18 cellular contexts compared by ENCODE assay signal in genomic region chr5:126858441-126858840, GRCh38.
DNase-seq lines count a peak whose midpoint lies in the region; ATAC-seq and TF ChIP-seq lines count a peak whose summit lies in the region.
"Had no signal": no experiment of that assay in that cellular context is flagged by ENCODE, and none has a peak within 500 bp of the region (broad histone marks: within the 10 kb centered on the region; RNA-seq: fewer than 3 reads in every experiment).

No MANE protein-coding gene starts in this region.

- WGBS in mesendoderm (ENCODE audit: extremely low coverage, insufficient coverage, low lambda C conversion rate) = no CpG with 5 or more reads among the region's 11 CpGs

- H3K27me3 Mint-ChIP-seq in glutamatergic neuron (ENCODE audit: unreplicated experiment) = peaks cover 11% of the 10 kb centered on the region
- H3K27me3 Mint-ChIP-seq in immature natural killer cell (ENCODE audit: low read depth in 3 of 3) = peaks cover 0 to 8% (median 0%) of the 10 kb centered on the region in 3 donors
- no peaks in the 10 kb centered on the region for H3K27me3 Mint-ChIP-seq in activated naive CD4-positive, alpha-beta T cell treated with anti-CD3 and anti-CD28 coated beads, Interleukin-2, amount 10 ng/mL, durations not matched to agents 7 days and 5 days

- no peak overlapping the region for H2AK5ac ChIP-seq in mesendoderm (ENCODE audit: low read length)

- H2BK15ac ChIP-seq in mesendoderm (replicated peaks; ENCODE audit: low read depth) = no peak overlapping the region

- H3K27ac Mint-ChIP-seq in glutamatergic neuron (ENCODE audit: unreplicated experiment) (no peak overlapping the region), immature natural killer cell (no peak overlapping the region)
- no peak overlapping the region for H3K27ac Mint-ChIP-seq in activated naive CD4-positive, alpha-beta T cell treated with anti-CD3 and anti-CD28 coated beads, Interleukin-2, amount 10 ng/mL, durations not matched to agents 7 days and 5 days

- intact Hi-C loops in Right ventricle myocardium superior (cut with DNase I) = no loop called here
- intact Hi-C loops in cardiac septum (cut with DNase I) = no loop called here

- H3K9me3 ChIP-seq in subcutaneous abdominal adipose tissue (ENCODE audit: control insufficient read depth in 5 of 5, low read length in 5 of 5) = no peaks in the 10 kb centered on the region
- H3K9me3 ChIP-seq: HAP-1 had no signal

- H3K4me1 Mint-ChIP-seq in glutamatergic neuron (ENCODE audit: low read depth, unreplicated experiment) = peaks cover 2% of the 10 kb centered on the region
- peaks cover 14 to 20% of the 10 kb centered on the region in 2 donors for H3K4me1 Mint-ChIP-seq in immature natural killer cell
- H3K4me1 Mint-ChIP-seq in activated naive CD4-positive, alpha-beta T cell treated with anti-CD3 and anti-CD28 coated beads, Interleukin-2, amount 10 ng/mL, durations not matched to agents 7 days and 5 days = peaks cover 20% of the 10 kb centered on the region

- H3K27ac ChIP-seq in mesendoderm (ENCODE audit: low read depth, low read length) (no peak overlapping the region), subcutaneous abdominal adipose tissue (ENCODE audit: low read depth, low read length) (peak overlapping the region; percentile 77)
- H3K27ac ChIP-seq: KMS-11 had no signal

- H3K4me1 ChIP-seq in mesendoderm (ENCODE audit: control insufficient read depth, low read depth, low read length) (no peaks in the 10 kb centered on the region), subcutaneous abdominal adipose tissue (ENCODE audit: control insufficient read depth in 5 of 5, insufficient read depth in 5 of 5, low read length in 5 of 5) (peaks cover 6 to 18% (median 15%) of the 10 kb centered on the region in 5 donors)
- H3K4me1 ChIP-seq: HAP-1 had no signal

- H3K36me3 ChIP-seq in mesendoderm (ENCODE audit: control insufficient read depth, insufficient read depth, low read length) (peaks cover 1% of the 10 kb centered on the region), subcutaneous abdominal adipose tissue (ENCODE audit: control insufficient read depth in 5 of 5, insufficient read depth in 5 of 5, low read length in 5 of 5) (no peaks in the 10 kb centered on the region)
- H3K36me3 ChIP-seq: HAP-1 had no signal

- H3K79me2 ChIP-seq in mesendoderm (ENCODE audit: control insufficient read depth, insufficient read depth, low read length) = no peaks in the 10 kb centered on the region

- H3K4me3 Mint-ChIP-seq in glutamatergic neuron (ENCODE audit: unreplicated experiment) (peak overlapping the region; percentile 34), immature natural killer cell (no peak overlapping the region)
- no peak overlapping the region for H3K4me3 Mint-ChIP-seq in activated naive CD4-positive, alpha-beta T cell treated with anti-CD3 and anti-CD28 coated beads, Interleukin-2, amount 10 ng/mL, durations not matched to agents 7 days and 5 days

- no peak overlapping the region for H3K4ac ChIP-seq in mesendoderm (ENCODE audit: low read depth, low read length)

- H3K9ac ChIP-seq in mesendoderm (ENCODE audit: low read length) (no peak overlapping the region), subcutaneous abdominal adipose tissue (ENCODE audit: low read length in 5 of 5) (peak overlapping the region in 1 of 5 donors; percentile 28)
- H3K9ac ChIP-seq: KMS-11 had no signal

- DNase-seq in Right ventricle myocardium superior (no peak), cardiac septum (ENCODE audit: low spot score) (no peak), glutamatergic neuron (no peak), mesendoderm (peak; percentile 89), LoVo (ENCODE audit: low spot score) (no peak), immature natural killer cell (no peak)
- DNase-seq in activated naive CD4-positive, alpha-beta T cell treated with anti-CD3 and anti-CD28 coated beads, Interleukin-2, amount 10 ng/mL, durations not matched to agents 7 days and 5 days = no peak
- DNase-seq: DMS 273 treated with DMSO at 0.1 percent for 48 hours, MM.1S, NCI-H1105 treated with DMSO at 0.1 percent for 48 hours, NCI-H2029, NCI-H2171 treated with DMSO at 0.1 percent for 48 hours, NCI-H510A treated with DMSO at 0.1 percent for 48 hours, RPMI8226 had no signal

- CTCF ChIA-PET in activated naive CD4-positive, alpha-beta T cell treated with anti-CD3 and anti-CD28 coated beads, Interleukin-2, amount 10 ng/mL, durations not matched to agents 7 days and 5 days (lab: Charles Lee) = no interaction called here

- no peak for TF ChIP-seq CTCF in glutamatergic neuron (IDR thresholded peaks at IDR 0.05; ENCODE audit: partially characterized antibody, unreplicated experiment)

- H3K4me3 ChIP-seq in mesendoderm (ENCODE audit: low read length) (no peak overlapping the region), subcutaneous abdominal adipose tissue (ENCODE audit: low read depth in 1 of 5, low read length in 5 of 5) (no peak overlapping the region)
- H3K4me3 ChIP-seq: HAP-1 had no signal

- no peak overlapping the region for H2BK5ac ChIP-seq in mesendoderm (ENCODE audit: low read length)

- no peak overlapping the region for H3K56ac ChIP-seq in mesendoderm (ENCODE audit: low read length)

- no peak overlapping the region for H3K23ac ChIP-seq in mesendoderm (ENCODE audit: low read length)

- H2BK120ac ChIP-seq in mesendoderm (ENCODE audit: low read depth, low read length) = no peak overlapping the region

- H3K4me2 ChIP-seq in mesendoderm (ENCODE audit: low read length) = no peak overlapping the region
- H3K4me2 ChIP-seq: KMS-11 had no signal

- no peaks in the 10 kb centered on the region for H3K27me3 ChIP-seq in mesendoderm (ENCODE audit: insufficient read depth, low read length, poor library complexity)
- H3K27me3 ChIP-seq in subcutaneous abdominal adipose tissue (ENCODE audit: control insufficient read depth in 5 of 5, insufficient read depth in 4 of 5, low read length in 5 of 5) = no peaks in the 10 kb centered on the region

- no peak overlapping the region for H4K5ac ChIP-seq in mesendoderm (ENCODE audit: low read length)

- H3K9me3 Mint-ChIP-seq in glutamatergic neuron (ENCODE audit: unreplicated experiment) = peaks cover 8% of the 10 kb centered on the region
- no peaks in the 10 kb centered on the region for H3K9me3 Mint-ChIP-seq in immature natural killer cell
- peaks cover 3% of the 10 kb centered on the region for H3K9me3 Mint-ChIP-seq in activated naive CD4-positive, alpha-beta T cell treated with anti-CD3 and anti-CD28 coated beads, Interleukin-2, amount 10 ng/mL, durations not matched to agents 7 days and 5 days

- H3K36me3 Mint-ChIP-seq in glutamatergic neuron (ENCODE audit: unreplicated experiment) (peaks cover 17% of the 10 kb centered on the region), immature natural killer cell (peaks cover 0 to 10% (median 0%) of the 10 kb centered on the region in 3 donors)
- H3K36me3 Mint-ChIP-seq in activated naive CD4-positive, alpha-beta T cell treated with anti-CD3 and anti-CD28 coated beads, Interleukin-2, amount 10 ng/mL, durations not matched to agents 7 days and 5 days = peaks cover 23% of the 10 kb centered on the region

- no peak overlapping the region for H4K8ac ChIP-seq in mesendoderm (ENCODE audit: low read depth, low read length)

- no peaks in the 10 kb centered on the region for H3K79me1 ChIP-seq in mesendoderm (ENCODE audit: low read length)

- ATAC-seq in Right ventricle myocardium superior (ENCODE audit: poor library complexity) = peak; percentile 22
- ATAC-seq: HepG2 had no signal

- no peak overlapping the region for H3K18ac ChIP-seq in mesendoderm (ENCODE audit: low read length)
